In the genomic region with DNA sequence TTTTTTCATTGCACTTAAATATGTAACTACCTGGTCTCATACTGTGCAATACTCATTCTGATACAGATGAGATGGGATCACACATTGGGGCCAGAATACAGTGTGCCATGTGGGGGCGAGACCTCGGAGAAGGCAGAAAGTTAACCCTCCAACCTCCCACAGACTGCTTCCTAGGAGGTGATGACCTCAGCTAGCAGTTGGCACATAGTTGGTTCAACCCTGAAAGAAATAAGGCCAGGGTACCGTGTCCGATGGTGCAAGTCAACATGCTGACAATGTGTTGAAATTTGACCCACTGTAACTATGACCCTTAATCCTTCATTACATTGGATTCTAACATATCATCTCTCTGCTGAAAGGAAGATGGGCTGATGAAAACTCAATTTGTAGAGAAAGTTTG, we compare ENCODE assay signal across 16 cellular contexts.
DNase-seq lines count a peak whose midpoint lies in the region; ATAC-seq and TF ChIP-seq lines count a peak whose summit lies in the region.
"Had no signal": no experiment of that assay in that cellular context is flagged by ENCODE, and none has a peak within 500 bp of the region (broad histone marks: within the 10 kb centered on the region; RNA-seq: fewer than 3 reads in every experiment).

No MANE protein-coding gene starts in this region.

- no peak overlapping the region for H3K4me2 ChIP-seq in mesendoderm (ENCODE audit: low read length)

- H3K4me1 ChIP-seq in ovary (ENCODE audit: insufficient read depth) (no peaks in the 10 kb centered on the region), mesendoderm (ENCODE audit: control insufficient read depth, low read depth, low read length) (no peaks in the 10 kb centered on the region)
- H3K4me1 ChIP-seq: lower lobe of right lung had no signal

- no peaks in the 10 kb centered on the region for H3K79me2 ChIP-seq in mesendoderm (ENCODE audit: control insufficient read depth, insufficient read depth, low read length)

- no peak overlapping the region for H2BK120ac ChIP-seq in mesendoderm (ENCODE audit: low read depth, low read length)

- no peak for TF ChIP-seq EP300 in ovary (IDR thresholded peaks at IDR 0.05)

- DNase-seq in stimulated activated CD4-positive, alpha-beta T cell treated with anti-CD3 and anti-CD28 coated beads, Interleukin-15, amount 100 ng/mL, for 24 hours: peak; percentile 53
- no peak for DNase-seq in stimulated activated CD4-positive, alpha-beta T cell treated with anti-CD3 and anti-CD28 coated beads, Interleukin-4, amount 100 ng/mL, for 1 hour
- DNase-seq in activated CD8-positive, alpha-beta T cell treated with anti-CD3 and anti-CD28 coated beads for 36 hours: peak; percentile 66
- DNase-seq in mesenteric fat pad (ENCODE audit: low spot score): peak; percentile 22
- no peak for DNase-seq in anterior cingulate cortex (lab: John Stamatoyannopoulos, UW)
- no peak for DNase-seq in ovary
- DNase-seq in mesendoderm: no peak
- DNase-seq: activated naive CD4-positive, alpha-beta T cell treated with anti-CD3 and anti-CD28 coated beads, Interleukin-2, amount 10 ng/mL, durations not matched to agents 7 days and 5 days; brain microvascular endothelial cell; cortex of kidney; lower lobe of right lung; NCI-H2107; NCI-H526 treated with DMSO at 0.1 percent for 48 hours; SHP77; stomach had no signal

- no peak overlapping the region for H3K4me3 Mint-ChIP-seq in activated CD8-positive, alpha-beta T cell treated with anti-CD3 and anti-CD28 coated beads for 36 hours
- H3K4me3 Mint-ChIP-seq in stimulated activated naive CD8-positive, alpha-beta T cell treated with anti-CD3 and anti-CD28 coated beads, Interleukin-15, Interleukin-2, amounts not matched to agents 100 ng/mL and 50 ng/mL, for 24 hours: peak overlapping the region; percentile 17
- H3K4me3 Mint-ChIP-seq: activated naive CD4-positive, alpha-beta T cell treated with anti-CD3 and anti-CD28 coated beads, Interleukin-2, amount 10 ng/mL, durations not matched to agents 7 days and 5 days had no signal

- H3K36me3 ChIP-seq in ovary (no peaks in the 10 kb centered on the region), mesendoderm (ENCODE audit: control insufficient read depth, insufficient read depth, low read length) (no peaks in the 10 kb centered on the region)
- H3K36me3 ChIP-seq: brain microvascular endothelial cell, lower lobe of right lung had no signal

- no peaks in the 10 kb centered on the region for H3K27me3 Mint-ChIP-seq in activated CD8-positive, alpha-beta T cell treated with anti-CD3 and anti-CD28 coated beads for 36 hours
- H3K27me3 Mint-ChIP-seq in stimulated activated naive CD8-positive, alpha-beta T cell treated with anti-CD3 and anti-CD28 coated beads, Interleukin-15, Interleukin-2, amounts not matched to agents 100 ng/mL and 50 ng/mL, for 24 hours: no peaks in the 10 kb centered on the region
- H3K27me3 Mint-ChIP-seq: activated naive CD4-positive, alpha-beta T cell treated with anti-CD3 and anti-CD28 coated beads, Interleukin-2, amount 10 ng/mL, durations not matched to agents 7 days and 5 days had no signal

- H3K9ac ChIP-seq in mesendoderm (ENCODE audit: low read length): no peak overlapping the region

- H2AK5ac ChIP-seq in mesendoderm (ENCODE audit: low read length): no peak overlapping the region

- ATAC-seq in activated CD8-positive, alpha-beta T cell treated with anti-CD3 and anti-CD28 coated beads for 36 hours: peak; percentile 10
- ATAC-seq: lower lobe of right lung had no signal

- no peak for TF ChIP-seq POLR2A in ovary (IDR thresholded peaks at IDR 0.05)

- no peaks in the 10 kb centered on the region for H3K9me3 ChIP-seq in ovary
- H3K9me3 ChIP-seq: lower lobe of right lung, stomach had no signal

- no peak overlapping the region for H3K18ac ChIP-seq in mesendoderm (ENCODE audit: low read length)

- peaks cover 90% of the 10 kb centered on the region for H3K4me1 Mint-ChIP-seq in activated CD8-positive, alpha-beta T cell treated with anti-CD3 and anti-CD28 coated beads for 36 hours (ENCODE audit: low read depth)
- H3K4me1 Mint-ChIP-seq in stimulated activated naive CD8-positive, alpha-beta T cell treated with anti-CD3 and anti-CD28 coated beads, Interleukin-15, Interleukin-2, amounts not matched to agents 100 ng/mL and 50 ng/mL, for 24 hours (ENCODE audit: low read depth): peaks cover 96% of the 10 kb centered on the region

- no peaks in the 10 kb centered on the region for H3K79me1 ChIP-seq in mesendoderm (ENCODE audit: low read length)

- H3K27me3 ChIP-seq in ovary: no peaks in the 10 kb centered on the region
- no peaks in the 10 kb centered on the region for H3K27me3 ChIP-seq in mesendoderm (ENCODE audit: insufficient read depth, low read length, poor library complexity)
- H3K27me3 ChIP-seq: brain microvascular endothelial cell, stomach had no signal

- no peak overlapping the region for H3K27ac ChIP-seq in ovary
- H3K27ac ChIP-seq in mesendoderm (ENCODE audit: low read depth, low read length): no peak overlapping the region
- H3K27ac ChIP-seq: brain microvascular endothelial cell, lower lobe of right lung, stomach had no signal

- CTCF ChIA-PET in activated CD8-positive, alpha-beta T cell treated with anti-CD3 and anti-CD28 coated beads for 36 hours (lab: Charles Lee): interaction anchor here (0.6 to 2.2 kb wide), 5 partner anchors 10 to 905 kb away, joined by 3 to 9 read pairs (median 4); no protein-coding TSS in a partner anchor

- no peak overlapping the region for H2BK15ac ChIP-seq in mesendoderm (replicated peaks; ENCODE audit: low read depth)

- H4K8ac ChIP-seq in mesendoderm (ENCODE audit: low read depth, low read length): no peak overlapping the region

- TF ChIP-seq CTCF in activated CD8-positive, alpha-beta T cell treated with anti-CD3 and anti-CD28 coated beads for 36 hours (IDR thresholded peaks at IDR 0.05): no peak
- no peak for TF ChIP-seq CTCF in ovary (IDR thresholded peaks at IDR 0.05)

- H3K4me3 ChIP-seq in ovary: no peak overlapping the region
- no peak overlapping the region for H3K4me3 ChIP-seq in mesendoderm (ENCODE audit: low read length)
- H3K4me3 ChIP-seq: lower lobe of right lung, stomach had no signal

- POLR2A ChIA-PET in activated CD8-positive, alpha-beta T cell treated with anti-CD3 and anti-CD28 coated beads for 36 hours (lab: Charles Lee): interaction anchor here (0.9 to 2.0 kb wide), 3 partner anchors 49 to 267 kb away, joined by 3 to 7 read pairs (median 3); no protein-coding TSS in a partner anchor

- H4K5ac ChIP-seq in mesendoderm (ENCODE audit: low read length): no peak overlapping the region

- H3K36me3 Mint-ChIP-seq in activated CD8-positive, alpha-beta T cell treated with anti-CD3 and anti-CD28 coated beads for 36 hours (ENCODE audit: low read depth): peaks cover 67% of the 10 kb centered on the region
- H3K36me3 Mint-ChIP-seq in stimulated activated naive CD8-positive, alpha-beta T cell treated with anti-CD3 and anti-CD28 coated beads, Interleukin-15, Interleukin-2, amounts not matched to agents 100 ng/mL and 50 ng/mL, for 24 hours (ENCODE audit: low read depth): peaks cover 91% of the 10 kb centered on the region

- intact Hi-C loops in activated CD8-positive, alpha-beta T cell treated with anti-CD3 and anti-CD28 coated beads for 36 hours (cut with micrococcal nuclease): loop anchor here (10.0 kb wide), 1 partner anchor 439 kb away; no protein-coding TSS in a partner anchor
- intact Hi-C loops in ovary (cut with DNase I): loop anchor here in 1 of 4 donors (10.0 kb wide), 1 partner anchor 449 kb away; no protein-coding TSS in a partner anchor

- H3K9me3 Mint-ChIP-seq in activated CD8-positive, alpha-beta T cell treated with anti-CD3 and anti-CD28 coated beads for 36 hours: no peaks in the 10 kb centered on the region
- H3K9me3 Mint-ChIP-seq in stimulated activated naive CD8-positive, alpha-beta T cell treated with anti-CD3 and anti-CD28 coated beads, Interleukin-15, Interleukin-2, amounts not matched to agents 100 ng/mL and 50 ng/mL, for 24 hours: no peaks in the 10 kb centered on the region
- H3K9me3 Mint-ChIP-seq: activated naive CD4-positive, alpha-beta T cell treated with anti-CD3 and anti-CD28 coated beads, Interleukin-2, amount 10 ng/mL, durations not matched to agents 7 days and 5 days had no signal

- H3K56ac ChIP-seq in mesendoderm (ENCODE audit: low read length): no peak overlapping the region

- no peak overlapping the region for H2BK5ac ChIP-seq in mesendoderm (ENCODE audit: low read length)

- H3K23ac ChIP-seq in mesendoderm (ENCODE audit: low read length): no peak overlapping the region

- H3K27ac Mint-ChIP-seq in activated CD8-positive, alpha-beta T cell treated with anti-CD3 and anti-CD28 coated beads for 36 hours: peak overlapping the region; percentile 90
- H3K27ac Mint-ChIP-seq in stimulated activated naive CD8-positive, alpha-beta T cell treated with anti-CD3 and anti-CD28 coated beads, Interleukin-15, Interleukin-2, amounts not matched to agents 100 ng/mL and 50 ng/mL, for 24 hours: peak overlapping the region; percentile 75

- no peak overlapping the region for H3K4ac ChIP-seq in mesendoderm (ENCODE audit: low read depth, low read length)

- WGBS in ovary, 3 donors: 86 to 91% (median 89%) methylated on average over 4 of the region's 4 CpGs
- no CpG with 5 or more reads among the region's 4 CpGs for whole genome bisulfite sequencing in mesendoderm (ENCODE audit: extremely low coverage, insufficient coverage, low lambda C conversion rate)

Comparison
In these comparisons a context has a peak if more than half of its experiments do, and no peak if none do; other contexts are left out.
1. DNase-seq: peak in stimulated activated CD4-positive, alpha-beta T cell treated with anti-CD3 and anti-CD28 coated beads, Interleukin-15, amount 100 ng/mL, for 24 hours (single experiment), activated CD8-positive, alpha-beta T cell treated with anti-CD3 and anti-CD28 coated beads for 36 hours (single experiment) and mesenteric fat pad (single experiment); none in stimulated activated CD4-positive, alpha-beta T cell treated with anti-CD3 and anti-CD28 coated beads, Interleukin-4, amount 100 ng/mL, for 1 hour (single experiment), anterior cingulate cortex (0 of 58), ovary (0 of 5) and mesendoderm (single experiment).